In genomic region chr3:193842029-193842782, GRCh38 we compare ENCODE assay signal across 1 cellular context.
A peak's percentile ranks its signal among the peaks of the same experiment; 100 is the strongest.
TF ChIP-seq lines count a peak whose summit lies in the region.

No MANE protein-coding gene starts in this region.

TF ChIP-seq in K562, 482 proteins besides CTCF, POLR2A, EP300 and RAD21 (continued from another document and continues in another):
- TF ChIP-seq AFF1 (IDR thresholded peaks at IDR 0.05; ENCODE audit: low read depth in 1 of 2, partially characterized antibody in 2 of 2) = peak in 1 of 2 experiments; percentile 26
- peak; percentile 52 for TF ChIP-seq RBBP5 (IDR thresholded peaks at IDR 0.05; ENCODE audit: borderline replicate concordance, insufficient read depth, low read length, poor library complexity, severe bottlenecking)
- TF ChIP-seq SNIP1 (IDR thresholded peaks at IDR 0.05; ENCODE audit: low read depth) = no peak
- TF ChIP-seq GTF2A2 (tag; IDR thresholded peaks at IDR 0.05) = no peak
- TF ChIP-seq POLR3A (IDR thresholded peaks at IDR 0.05; ENCODE audit: borderline replicate concordance, extremely low read depth, insufficient read depth, insufficient read length) = no peak
- TF ChIP-seq RBM14 (IDR thresholded peaks at IDR 0.05; ENCODE audit: borderline replicate concordance, insufficient read depth, low read depth, low read length) = no peak
- TF ChIP-seq RUNX1 (IDR thresholded peaks at IDR 0.05; ENCODE audit: low read depth) = no peak
- no peak for TF ChIP-seq HMG20A (CRISPR knock-in tag; conservative IDR thresholded peaks at IDR 0.05)
- TF ChIP-seq TRIM28 (IDR thresholded peaks at IDR 0.05) = no peak
- TF ChIP-seq TAL1 (IDR thresholded peaks at IDR 0.05) = no peak
- no peak for TF ChIP-seq RHOXF2B (CRISPR knock-in tag; conservative IDR thresholded peaks at IDR 0.05)
- no peak for TF ChIP-seq ZNF75A (CRISPR knock-in tag; IDR thresholded peaks at IDR 0.05)
- TF ChIP-seq MAZ (CRISPR knock-in tag; conservative IDR thresholded peaks at IDR 0.05 in 1 of 2, IDR thresholded peaks at IDR 0.05 in 1 of 2) = 0 out of 4 replicates have a peak, but pooled peaks of 1 of the 2 experiments have one; percentile 12
- peak; percentile 100 for TF ChIP-seq SPI1 (IDR thresholded peaks at IDR 0.05; ENCODE audit: borderline replicate concordance, low read depth, low read length)
- TF ChIP-seq E2F6 (IDR thresholded peaks at IDR 0.05; ENCODE audit: borderline replicate concordance in 1 of 2, extremely low read depth in 1 of 2, insufficient read depth in 1 of 2, insufficient read length in 1 of 2, low read depth in 1 of 2, low read length in 1 of 2, poor library complexity in 1 of 2, severe bottlenecking in 1 of 2) = peak in 1 of 2 experiments; percentile 21
- TF ChIP-seq REST (CRISPR knock-in tag; IDR thresholded peaks at IDR 0.05; ENCODE audit: low read depth) = peak; percentile 27; the same call in 1 of the 2 replicates
- TF ChIP-seq MECOM (CRISPR knock-in tag; IDR thresholded peaks at IDR 0.05) = no peak
- TF ChIP-seq CBX1 (IDR thresholded peaks at IDR 0.05; ENCODE audit: low read depth) = no peak
- no peak for TF ChIP-seq HOXB6 (CRISPR knock-in tag; IDR thresholded peaks at IDR 0.05; ENCODE audit: borderline replicate concordance)
- TF ChIP-seq SFPQ (IDR thresholded peaks at IDR 0.05; ENCODE audit: low read depth, low read length) = no peak
- TF ChIP-seq ZFP30 (CRISPR knock-in tag; IDR thresholded peaks at IDR 0.05; ENCODE audit: borderline replicate concordance) = no peak
- no peak for TF ChIP-seq FOXA1 (IDR thresholded peaks at IDR 0.05; ENCODE audit: borderline replicate concordance)
- no peak for TF ChIP-seq FIP1L1 (IDR thresholded peaks at IDR 0.05; ENCODE audit: low read depth, low read length, poor library complexity, severe bottlenecking)
- no peak; the same call in 1 of the 2 replicates for TF ChIP-seq EP400 (IDR thresholded peaks at IDR 0.05)
- TF ChIP-seq ZNF224 (CRISPR knock-in tag; IDR thresholded peaks at IDR 0.05) = no peak
- no peak for TF ChIP-seq RFX5 (IDR thresholded peaks at IDR 0.05; ENCODE audit: low read depth, low read length)
- TF ChIP-seq MCM2 (IDR thresholded peaks at IDR 0.05; ENCODE audit: low read depth) = no peak
- TF ChIP-seq SMARCE1 (IDR thresholded peaks at IDR 0.05) = no peak; the same call in 1 of the 2 replicates
- no peak for TF ChIP-seq HMG20B (CRISPR knock-in tag; IDR thresholded peaks at IDR 0.05)
- no peak for TF ChIP-seq FOSL1 (tag; conservative IDR thresholded peaks at IDR 0.05)
- no peak for TF ChIP-seq ZBTB8A (IDR thresholded peaks at IDR 0.05; ENCODE audit: partially characterized antibody)
- TF ChIP-seq PHB (CRISPR knock-in tag; IDR thresholded peaks at IDR 0.05) = no peak
- no peak for TF ChIP-seq ZNF12 (CRISPR knock-in tag; IDR thresholded peaks at IDR 0.05)
- no peak for TF ChIP-seq BHLHE40 (IDR thresholded peaks at IDR 0.05; ENCODE audit: low read length)
- 0 out of 2 replicates have a peak, but pooled peaks have one; percentile 62 for TF ChIP-seq ELF4 (CRISPR knock-in tag; IDR thresholded peaks at IDR 0.05)
- TF ChIP-seq ETV1 (tag; conservative IDR thresholded peaks at IDR 0.05; ENCODE audit: low read depth) = no peak
- TF ChIP-seq ZNF311 (CRISPR knock-in tag; IDR thresholded peaks at IDR 0.05) = no peak
- no peak for TF ChIP-seq TCF7L2 (IDR thresholded peaks at IDR 0.05; ENCODE audit: low read depth, low read length)
- TF ChIP-seq SMAD4 (CRISPR knock-in tag; conservative IDR thresholded peaks at IDR 0.05) = no peak; the same call in 1 of the 2 replicates
- TF ChIP-seq CEBPB (tag; IDR thresholded peaks at IDR 0.05) = peak; percentile 73
- no peak for TF ChIP-seq ZKSCAN8 (CRISPR knock-in tag; IDR thresholded peaks at IDR 0.05)
- TF ChIP-seq RERE (CRISPR knock-in tag; IDR thresholded peaks at IDR 0.05; ENCODE audit: borderline replicate concordance) = no peak
- TF ChIP-seq ZBTB26 (CRISPR knock-in tag; IDR thresholded peaks at IDR 0.05) = no peak
- TF ChIP-seq MED1 (CRISPR knock-in tag; IDR thresholded peaks at IDR 0.05; ENCODE audit: borderline replicate concordance) = no peak
- no peak for TF ChIP-seq ZNF830 (CRISPR knock-in tag; IDR thresholded peaks at IDR 0.05)
- no peak for TF ChIP-seq ZMIZ1 (IDR thresholded peaks at IDR 0.05; ENCODE audit: low read depth in 2 of 2, low read length in 2 of 2)
